Comparison of ENCODE assay signal across 8 cellular contexts in genomic region chr3:194486540-194487288, GRCh38. TPM values are rescaled to one million over a fixed set of nuclear protein-coding genes. Genes with fewer than 3 reads are reported as not detected.
DNase-seq lines count a peak whose midpoint lies in the region; ATAC-seq, FAIRE-seq and TF ChIP-seq lines count a peak whose summit lies in the region.

ATP13A3 (minus strand) TSS chr3:194487002; CDS start chr3:194462190, 24,812 bp downstream.

- peaks cover 45% of the 10 kb centered on the region for H3K79me2 ChIP-seq in HepG2 (ENCODE audit: insufficient read depth, low read length)

- in situ Hi-C loops in HepG2 (cut with HindIII; ENCODE audit: extremely low pct_ligation_motif_present, low pct_unique_long_range_greater_than_20kb) = no loop called here

- peaks cover 22% of the 10 kb centered on the region for H3K36me3 Mint-ChIP-seq in dendritic cell treated with granulocyte-macrophage colony-stimulating factor and Interleukin-4, amounts not matched to agents 40 ng/mL and 50 ng/mL, for 4 days (ENCODE audit: low read depth)

- TF ChIP-seq POLR2A in HepG2 (IDR thresholded peaks at IDR 0.05; ENCODE audit: insufficient read depth in 1 of 2, low read depth in 2 of 2, low read length in 2 of 2) = peak in 1 of 2 experiments; percentile 70; a peak in 3 of 4 replicates

- H3K4me3 Mint-ChIP-seq in dendritic cell treated with granulocyte-macrophage colony-stimulating factor and Interleukin-4, amounts not matched to agents 40 ng/mL and 50 ng/mL, for 4 days = peak within 1 kb of the TSS; percentile 85

- H3K27me3 ChIP-seq in BLaER1 treated with 17β-estradiol and CSF1 and Interleukin-3, amounts not matched to agents 10 nM and 100 nM = peaks cover 0 to 12% (median 5%) of the 10 kb centered on the region in 11 experiments; a peak in 4 of 22 replicates
- H3K27me3 ChIP-seq in HepG2 (ENCODE audit: control insufficient read depth in 1 of 2, insufficient read depth in 2 of 2, low read length in 2 of 2) = peaks cover 0 to 1% of the 10 kb centered on the region in 2 experiments; a peak in 3 of 5 replicates

- CTCF ChIA-PET in HepG2 (lab: Yijun Ruan, JAX; ENCODE audit: low intra/inter-chr PET ratio, low total read pairs) = interaction anchor here (0.6 kb wide), 1 partner anchor 108 kb away, joined by 3 read pairs; no protein-coding TSS in a partner anchor

- H3K4me2 ChIP-seq in BLaER1 treated with 17β-estradiol and CSF1 and Interleukin-3, amounts not matched to agents 10 nM and 100 nM = peak within 1 kb of the TSS; percentile 93 to 99 (median 95)
- H3K4me2 ChIP-seq in HepG2 (ENCODE audit: low read depth, low read length) = peak within 1 kb of the TSS; percentile 77

- peak; percentile 65 for ATAC-seq in GM19372 (IDR thresholded peaks at IDR 0.05; ENCODE audit: low read depth, unreplicated experiment)
- peak; percentile 76 for ATAC-seq in HG03521 (IDR thresholded peaks at IDR 0.05; ENCODE audit: unreplicated experiment)
- peak; percentile 85 for ATAC-seq in HepG2

- TF ChIP-seq RAD21 in HepG2 (CRISPR knock-in tag; IDR thresholded peaks at IDR 0.05) = 0 out of 2 replicates have a peak, but pooled peaks have one; percentile 18

- H3K27ac ChIP-seq in BLaER1 treated with 17β-estradiol and CSF1 and Interleukin-3, amounts not matched to agents 10 nM and 100 nM = peak within 1 kb of the TSS; percentile 82 to 96 (median 91)
- H3K27ac ChIP-seq in HepG2 (ENCODE audit: extremely low read length, insufficient read depth, low read length) = peak within 1 kb of the TSS; percentile 73

- peaks cover 7 to 45% (median 37%) of the 10 kb centered on the region in 11 experiments; a peak in 19 of 22 replicates for H4K20me1 ChIP-seq in BLaER1 treated with 17β-estradiol and CSF1 and Interleukin-3, amounts not matched to agents 10 nM and 100 nM
- H4K20me1 ChIP-seq in HepG2 (ENCODE audit: insufficient read depth, low read length) = peaks cover 10% of the 10 kb centered on the region

- peaks cover 15 to 32% (median 29%) of the 10 kb centered on the region in 11 experiments for H3K36me3 ChIP-seq in BLaER1 treated with 17β-estradiol and CSF1 and Interleukin-3, amounts not matched to agents 10 nM and 100 nM
- no peaks in the 10 kb centered on the region; a peak in 2 of 5 replicates for H3K36me3 ChIP-seq in HepG2 (replicated peaks in 1 of 2; ENCODE audit: control insufficient read depth in 1 of 2, insufficient read depth in 2 of 2, low read length in 2 of 2)

- H3K4me1 Mint-ChIP-seq in dendritic cell treated with granulocyte-macrophage colony-stimulating factor and Interleukin-4, amounts not matched to agents 40 ng/mL and 50 ng/mL, for 4 days (ENCODE audit: low read depth) = peaks cover 69% of the 10 kb centered on the region

- BruUV-seq in HepG2 (replicated peaks; lab: Mats Ljungman, UMichigan) = no TSS peak

- peak within 1 kb of the TSS; percentile 92 for H3K27ac Mint-ChIP-seq in dendritic cell treated with granulocyte-macrophage colony-stimulating factor and Interleukin-4, amounts not matched to agents 40 ng/mL and 50 ng/mL, for 4 days

- TF ChIP-seq CTCF in HepG2 (CRISPR knock-in tag; IDR thresholded peaks at IDR 0.05) = peak; percentile 5; the same call in 1 of the 2 replicates

- H3K9me3 Mint-ChIP-seq in dendritic cell treated with granulocyte-macrophage colony-stimulating factor and Interleukin-4, amounts not matched to agents 40 ng/mL and 50 ng/mL, for 4 days = no peaks in the 10 kb centered on the region

- POLR2A ChIA-PET in HepG2 (lab: Yijun Ruan, JAX) = interaction anchor here (0.9 to 1.4 kb wide), 4 partner anchors 10 to 97 kb away, joined by 4 read pairs; no protein-coding TSS in a partner anchor

- H3K4me3 ChIP-seq in BLaER1 treated with 17β-estradiol and CSF1 and Interleukin-3, amounts not matched to agents 10 nM and 100 nM = peak within 1 kb of the TSS; percentile 70 to 91 (median 83)
- peak within 1 kb of the TSS; percentile 72 to 95 (median 78) for H3K4me3 ChIP-seq in HepG2 (replicated peaks in 1 of 3; ENCODE audit: insufficient read depth in 1 of 3, low read depth in 2 of 3, low read length in 3 of 3)

- 0 out of 4 replicates have a peak, but pooled peaks of 1 of the 2 experiments have one; percentile 17 for TF ChIP-seq EP300 in HepG2 (IDR thresholded peaks at IDR 0.05; ENCODE audit: low read depth in 2 of 2, low read length in 2 of 2)
- TF ChIP-seq EP300 in HepG2 (CRISPR knock-in tag; IDR thresholded peaks at IDR 0.05; ENCODE audit: borderline replicate concordance) = no peak

- H3K27me3 Mint-ChIP-seq in dendritic cell treated with granulocyte-macrophage colony-stimulating factor and Interleukin-4, amounts not matched to agents 40 ng/mL and 50 ng/mL, for 4 days = no peaks in the 10 kb centered on the region

- H3K9me3 ChIP-seq in BLaER1 treated with 17β-estradiol and CSF1 and Interleukin-3, amounts not matched to agents 10 nM and 100 nM (replicated peaks in 1 of 11) = no peaks in the 10 kb centered on the region
- no peaks in the 10 kb centered on the region for H3K9me3 ChIP-seq in HepG2 (ENCODE audit: low read length)

- DNase-seq in NCI-H748 treated with DMSO at 0.1 percent for 48 hours (lab: John Stamatoyannopoulos, UW) (peak; percentile 53), HepG2 (ENCODE audit: low spot score) (peak; percentile 65)
- peak; percentile 81 to 88 for DNase-seq in activated CD4-positive, alpha-beta T cell treated with anti-CD3 and anti-CD28 coated beads, Interleukin-2, amount 50 U/mL, for 4 hours
- peak; percentile 87 for DNase-seq in stimulated activated CD4-positive, alpha-beta T cell treated with anti-CD3 and anti-CD28 coated beads, Interleukin-4, amount 100 ng/mL, for 24 hours

- 25% methylated on average over 11 of the region's 99 CpGs for WGBS in HepG2 (ENCODE audit: low lambda C conversion rate)

- no peak within 1 kb of the TSS for H2AFZ ChIP-seq in HepG2 (ENCODE audit: low read length)

- no peak for FAIRE-seq in HepG2 (lab: Jason Lieb, UNC)

- intact Hi-C loops in dendritic cell treated with granulocyte-macrophage colony-stimulating factor and Interleukin-4, amounts not matched to agents 40 ng/mL and 50 ng/mL, for 4 days (cut with micrococcal nuclease) = loop anchor here (5.0 kb wide), 1 partner anchor 86 kb away; no protein-coding TSS in a partner anchor
- intact Hi-C loops in HepG2 (cut with micrococcal nuclease; ENCODE audit: unreplicated experiment) = loop anchor here (5.0 kb wide), 2 partner anchors 36 to 86 kb away; no protein-coding TSS in a partner anchor

- H3K4me1 ChIP-seq in BLaER1 treated with 17β-estradiol and CSF1 and Interleukin-3, amounts not matched to agents 10 nM and 100 nM = peaks cover 37 to 85% (median 67%) of the 10 kb centered on the region in 10 experiments
- peaks cover 73% of the 10 kb centered on the region for H3K4me1 ChIP-seq in HepG2 (ENCODE audit: insufficient read depth, low read length)

- H3K9ac ChIP-seq in BLaER1 treated with 17β-estradiol and CSF1 and Interleukin-3, amounts not matched to agents 10 nM and 100 nM = peak within 1 kb of the TSS; percentile 87 to 99 (median 92)
- H3K9ac ChIP-seq in HepG2 (ENCODE audit: insufficient read depth, low read depth, low read length) = peak within 1 kb of the TSS; percentile 95

TF ChIP-seq in HepG2, 621 proteins besides CTCF, POLR2A, EP300 and RAD21 (continues in another document):
- no peak for TF ChIP-seq ZNF607 (CRISPR knock-in tag; IDR thresholded peaks at IDR 0.05; ENCODE audit: borderline replicate concordance)
- no peak for TF ChIP-seq ZNF589 (CRISPR knock-in tag; conservative IDR thresholded peaks at IDR 0.05)
- no peak for TF ChIP-seq IRF9 (CRISPR knock-in tag; IDR thresholded peaks at IDR 0.05; ENCODE audit: borderline replicate concordance)

RNA-seq across cellular contexts. Expression of gene ATP13A3, which starts in this region (rescaled TPM):
- 80.8 and 82.6 TPM in 2 replicates for total RNA-seq in HepG2 (2016; rRNA removed; fragmentation: Illumina TruSeq; extraction: Trizol)
- total RNA-seq in HepG2 (2016; cell fraction: cytosol; rRNA removed; fragmentation: Illumina TruSeq; extraction: Trizol; ENCODE audit: low read depth) = 24.1 and 34.0 TPM in 2 replicates
- total RNA-seq in HepG2 (2016; cell fraction: insoluble cytoplasmic fraction; rRNA removed; fragmentation: Illumina TruSeq; extraction: Trizol) = 77.1 and 79.8 TPM in 2 replicates
- 63.8 and 77.4 TPM in 2 replicates for total RNA-seq in HepG2 (2016; cell fraction: membrane; rRNA removed; fragmentation: Illumina TruSeq; extraction: Trizol)
- total RNA-seq in HepG2 (2016; cell fraction: nucleus; rRNA removed; fragmentation: Illumina TruSeq; extraction: Trizol) = 96.6 and 107 TPM in 2 replicates
- 34.8 and 44.9 TPM in 2 replicates for polyA plus RNA-seq in HepG2 (2011; rRNA removed)
- 14.3 and 23.1 TPM in 2 replicates for polyA plus RNA-seq in HepG2 (2011; cell fraction: cytosol; rRNA removed)
- 23.0 and 36.3 TPM in 2 replicates for polyA plus RNA-seq in HepG2 (2011; cell fraction: nucleus; rRNA removed)
- 42.7 and 47.6 TPM in 2 replicates for polyA plus RNA-seq in HepG2 (2012)
- polyA plus RNA-seq in HepG2 (2016; cell fraction: cytosol; fragmentation: Illumina TruSeq; extraction: Trizol; ENCODE audit: low read depth) = 1.1 and 1.3 TPM in 2 replicates
- 25.7 and 29.2 TPM in 2 replicates for polyA plus RNA-seq in HepG2 (2016; cell fraction: insoluble cytoplasmic fraction; fragmentation: Illumina TruSeq; extraction: Trizol; ENCODE audit: low read depth)
- 7.0 and 8.6 TPM in 2 replicates for polyA plus RNA-seq in HepG2 (2016; cell fraction: membrane; fragmentation: Illumina TruSeq; extraction: Trizol; ENCODE audit: low read depth)
- polyA plus RNA-seq in HepG2 (2016; cell fraction: nucleus; fragmentation: Illumina TruSeq; extraction: Trizol; ENCODE audit: insufficient read depth, low read depth) = 50.7 and 55.8 TPM in 2 replicates
- 73.3 and 126 TPM in 2 replicates for polyA minus RNA-seq in HepG2 (2011; rRNA and poly(A)+ RNA removed; ENCODE audit: low replicate concordance)
- polyA minus RNA-seq in HepG2 (2011; cell fraction: cytosol; rRNA and poly(A)+ RNA removed) = 74.1 and 95.7 TPM in 2 replicates
- 164 and 199 TPM in 2 replicates for polyA minus RNA-seq in HepG2 (2011; cell fraction: nucleus; rRNA and poly(A)+ RNA removed)

Comparison
In these comparisons a context has a peak if more than half of its experiments do, and no peak if none do; other contexts are left out.
1. Peak in every context shown above with its lines: DNase-seq, ATAC-seq, H3K4me3 ChIP-seq and H3K27ac ChIP-seq.